In genomic region chr3:21174461-21174860, GRCh38 we compare ENCODE assay signal across 26 cellular contexts.
A peak's percentile ranks its signal among the peaks of the same experiment; 100 is the strongest.
DNase-seq lines count a peak whose midpoint lies in the region; ATAC-seq and TF ChIP-seq lines count a peak whose summit lies in the region.
"Had no signal": no experiment of that assay in that cellular context is flagged by ENCODE, and none has a peak within 500 bp of the region (broad histone marks: within the 10 kb centered on the region; RNA-seq: fewer than 3 reads in every experiment).

No MANE protein-coding gene starts in this region.

- H3K4me3 ChIP-seq in epithelial cell of esophagus (ENCODE audit: low read length) (no peak overlapping the region), retinal pigment epithelial cell (ENCODE audit: low read length) (no peak overlapping the region)
- H3K4me3 ChIP-seq: dorsolateral prefrontal cortex, gastrocnemius medialis, suprapubic skin had no signal

- DNase-seq in EL (peak; percentile 59), M059J (ENCODE audit: low read depth) (peak; percentile 25), epithelial cell of esophagus (ENCODE audit: low read depth) (peak; percentile 16), retinal pigment epithelial cell (ENCODE audit: low read depth) (peak; percentile 77), GOT3 (lab: John Stamatoyannopoulos, UW) (no peak), NCI-H524 treated with DMSO at 0.1 percent for 48 hours (lab: John Stamatoyannopoulos, UW) (no peak)
- no peak for DNase-seq in NK-92 treated with Interleukin-12 subunit alpha and Interleukin-12 subunit beta, amount 100 ng/mL, for 24 hours (lab: John Stamatoyannopoulos, UW)
- DNase-seq: activated CD4-positive, alpha-beta T cell treated with anti-CD3 and anti-CD28 coated beads for 1 hour; activated CD8-positive, alpha-beta T cell treated with anti-CD3 and anti-CD28 coated beads for 36 hours; aorta; CD4-positive, CD25-positive, alpha-beta regulatory T cell; dorsolateral prefrontal cortex; gastrocnemius medialis; HCEC 1CT; hippocampal formation; KBM-7; NCI-H146; NCI-H2107; OCI-M1; stimulated activated CD4-positive, alpha-beta T cell treated with anti-CD3 and anti-CD28 coated beads, Interleukin-4, amount 100 ng/mL, for 4 hours had no signal

- no peak for ATAC-seq in GM18867 (IDR thresholded peaks at IDR 0.05; ENCODE audit: unreplicated experiment)
- ATAC-seq: activated CD8-positive, alpha-beta T cell treated with anti-CD3 and anti-CD28 coated beads for 36 hours; activated naive CD4-positive, alpha-beta T cell treated with anti-CD3 and anti-CD28 coated beads, Interleukin-2, amount 50 U/mL, for 72 hours; gastrocnemius medialis; left lobe of liver; sciatic nerve; stimulated activated memory B cell treated with anti-CD40 and anti-IgM and Interleukin-4, amounts not matched to agents 10 μg/mL and 1 μg/mL and 100 μg/mL, for 72 hours had no signal

- TF ChIP-seq CTCF in epithelial cell of esophagus (IDR thresholded peaks at IDR 0.05; ENCODE audit: insufficient read depth, low read depth, low read length, missing control alignments) (no peak), retinal pigment epithelial cell (conservative IDR thresholded peaks at IDR 0.05; ENCODE audit: low read depth, low read length) (no peak)

Comparison
In these comparisons a context has a peak if more than half of its experiments do, and no peak if none do; other contexts are left out.
1. DNase-seq: peak in EL (single experiment), M059J (single experiment), epithelial cell of esophagus (single experiment) and retinal pigment epithelial cell (single experiment); none in GOT3 (single experiment), NK-92 treated with Interleukin-12 subunit alpha and Interleukin-12 subunit beta, amount 100 ng/mL, for 24 hours (single experiment) and NCI-H524 treated with DMSO at 0.1 percent for 48 hours (single experiment).